In genomic region chr10:77253665-77254064, GRCh38 we compare ENCODE assay signal across 12 cellular contexts.
DNase-seq lines count a peak whose midpoint lies in the region; TF ChIP-seq lines count a peak whose summit lies in the region.
"Had no signal": no experiment of that assay in that cellular context is flagged by ENCODE, and none has a peak within 500 bp of the region (broad histone marks: within the 10 kb centered on the region; RNA-seq: fewer than 3 reads in every experiment).

No MANE protein-coding gene starts in this region.

- H3K27ac Mint-ChIP-seq in HFFc6 (peak overlapping the region; percentile 49), glutamatergic neuron (ENCODE audit: unreplicated experiment) (peak overlapping the region; percentile 77)
- H3K27ac Mint-ChIP-seq: CD4-positive, CD25-positive, alpha-beta regulatory T cell had no signal

- in situ Hi-C loops in ACHN (cut with HindIII; ENCODE audit: low pct_ligation_motif_present, low pct_unique_long_range_greater_than_20kb, low sequenced_read_pairs) = no loop called here
- in situ Hi-C loops in HAP-1 (cut with MboI; ENCODE audit: low sequenced_read_pairs) = no loop called here

- no peak for DNase-seq in HFFc6
- DNase-seq in glutamatergic neuron = no peak
- DNase-seq in retina = peak; percentile 21
- DNase-seq in AG08396 (ENCODE audit: low spot score) = no peak
- DNase-seq in ACHN = no peak
- no peak for DNase-seq in HAP-1 (ENCODE audit: low spot score in 2 of 2)
- DNase-seq: CD4-positive, CD25-positive, alpha-beta regulatory T cell; GF-D8; HCEC 1CT had no signal

- no peaks in the 10 kb centered on the region for H3K36me3 ChIP-seq in HAP-1 (replicated peaks)

- H3K9me3 ChIP-seq in HAP-1 = no peaks in the 10 kb centered on the region

- H3K27me3 Mint-ChIP-seq in HFFc6 (ENCODE audit: insufficient read depth) (no peaks in the 10 kb centered on the region; the same call in 1 of the 2 replicates), glutamatergic neuron (ENCODE audit: unreplicated experiment) (no peaks in the 10 kb centered on the region)
- H3K27me3 Mint-ChIP-seq: CD4-positive, CD25-positive, alpha-beta regulatory T cell had no signal

- peaks cover 65% of the 10 kb centered on the region for H3K4me1 Mint-ChIP-seq in HFFc6 (ENCODE audit: low read depth)
- peaks cover 21% of the 10 kb centered on the region for H3K4me1 Mint-ChIP-seq in glutamatergic neuron (ENCODE audit: low read depth, unreplicated experiment)
- H3K4me1 Mint-ChIP-seq: CD4-positive, CD25-positive, alpha-beta regulatory T cell had no signal

- H3K36me3 Mint-ChIP-seq in HFFc6 (ENCODE audit: low read depth) = peaks cover 13% of the 10 kb centered on the region
- H3K36me3 Mint-ChIP-seq in glutamatergic neuron (ENCODE audit: unreplicated experiment) = peaks cover 9% of the 10 kb centered on the region
- H3K36me3 Mint-ChIP-seq: CD4-positive, CD25-positive, alpha-beta regulatory T cell had no signal

- no peak overlapping the region for H3K4me3 Mint-ChIP-seq in HFFc6
- peak overlapping the region; percentile 27 for H3K4me3 Mint-ChIP-seq in glutamatergic neuron (ENCODE audit: unreplicated experiment)
- H3K4me3 Mint-ChIP-seq: CD4-positive, CD25-positive, alpha-beta regulatory T cell had no signal

- no peak for TF ChIP-seq CTCF in 22Rv1 (IDR thresholded peaks at IDR 0.05)
- TF ChIP-seq CTCF in HFFc6 (IDR thresholded peaks at IDR 0.05) = no peak
- no peak for TF ChIP-seq CTCF in glutamatergic neuron (IDR thresholded peaks at IDR 0.05; ENCODE audit: partially characterized antibody, unreplicated experiment)

- H3K4me3 ChIP-seq in HAP-1 = no peak overlapping the region
- H3K4me3 ChIP-seq: BLaER1 treated with 17β-estradiol and CSF1 and Interleukin-3, amounts not matched to agents 10 nM and 100 nM had no signal

- peak overlapping the region; percentile 58 for H3K27ac ChIP-seq in 22Rv1
- H3K27ac ChIP-seq: BLaER1 treated with 17β-estradiol and CSF1 and Interleukin-3, amounts not matched to agents 10 nM and 100 nM; HL-60 had no signal

- H3K27me3 ChIP-seq in HAP-1 (ENCODE audit: low read depth) = no peaks in the 10 kb centered on the region
- H3K27me3 ChIP-seq: BLaER1 treated with 17β-estradiol and CSF1 and Interleukin-3, amounts not matched to agents 10 nM and 100 nM had no signal

- no peaks in the 10 kb centered on the region; the same call in 1 of the 2 replicates for H3K9me3 Mint-ChIP-seq in HFFc6
- peaks cover 3% of the 10 kb centered on the region for H3K9me3 Mint-ChIP-seq in glutamatergic neuron (ENCODE audit: unreplicated experiment)

- H3K4me1 ChIP-seq in HAP-1 = no peaks in the 10 kb centered on the region
